Comparison of ENCODE assay signal across 19 cellular contexts in genomic region chr20:34180460-34181108, GRCh38.
DNase-seq lines count a peak whose midpoint lies in the region; ATAC-seq and TF ChIP-seq lines count a peak whose summit lies in the region.
"Had no signal": no experiment of that assay in that cellular context is flagged by ENCODE, and none has a peak within 500 bp of the region (broad histone marks: within the 10 kb centered on the region; RNA-seq: fewer than 3 reads in every experiment).

No MANE protein-coding gene starts in this region.

- H3K36me3 ChIP-seq in Caco-2 (ENCODE audit: control insufficient read depth, insufficient read depth, low read length), result no peaks in the 10 kb centered on the region
- H3K36me3 ChIP-seq in body of pancreas (replicated peaks in 1 of 2; ENCODE audit: insufficient read depth in 1 of 2, low read depth in 2 of 2), result no peaks in the 10 kb centered on the region
- H3K36me3 ChIP-seq in mucosa of descending colon (ENCODE audit: low read depth), result no peaks in the 10 kb centered on the region
- H3K36me3 ChIP-seq: colonic mucosa, transverse colon had no signal

- H3K27me3 ChIP-seq in Caco-2 (replicated peaks; ENCODE audit: control insufficient read depth, insufficient read depth, low read length) (no peaks in the 10 kb centered on the region), body of pancreas (no peaks in the 10 kb centered on the region)
- H3K27me3 ChIP-seq: colonic mucosa had no signal

- H3K27me3 Mint-ChIP-seq in Caco-2 (ENCODE audit: insufficient read depth, unreplicated experiment), result no peaks in the 10 kb centered on the region

- H3K9me3 ChIP-seq in Caco-2 (no peaks in the 10 kb centered on the region), body of pancreas (no peaks in the 10 kb centered on the region), mucosa of descending colon (no peaks in the 10 kb centered on the region)
- H3K9me3 ChIP-seq: colonic mucosa, transverse colon had no signal

- TF ChIP-seq POLR2A in body of pancreas (IDR thresholded peaks at IDR 0.05), result no peak

- H3K4me1 ChIP-seq in Caco-2 (0 out of 2 replicates have a peak, but pooled peaks cover 12% of the 10 kb centered on the region), body of pancreas (no peaks in the 10 kb centered on the region), mucosa of descending colon (ENCODE audit: low read depth) (no peaks in the 10 kb centered on the region)
- H3K4me1 ChIP-seq: colonic mucosa, transverse colon had no signal

- no peak for TF ChIP-seq CTCF in Caco-2 (IDR thresholded peaks at IDR 0.05; ENCODE audit: insufficient read depth in 1 of 2, low read depth in 1 of 2, low read length in 1 of 2, severe bottlenecking in 1 of 2, unreplicated experiment in 1 of 2)
- TF ChIP-seq CTCF in body of pancreas (IDR thresholded peaks at IDR 0.05), result no peak
- TF ChIP-seq CTCF in mucosa of descending colon (IDR thresholded peaks at IDR 0.05), result no peak

- POLR2A ChIA-PET in Caco-2 (lab: Charles Lee), result no interaction called here

- no peak overlapping the region for H3K27ac Mint-ChIP-seq in Caco-2 (ENCODE audit: unreplicated experiment)
- H3K27ac Mint-ChIP-seq: HFFc6; stimulated activated naive B cell treated with anti-CD40 and anti-IgM and Interleukin-4, amounts not matched to agents 10 μg/mL and 1 μg/mL and 100 μg/mL, for 72 hours had no signal

- CTCF ChIA-PET in Caco-2 (lab: Charles Lee), result interaction anchor here (1.7 kb wide), 1 partner anchor 10 kb away, joined by 10 read pairs; no protein-coding TSS in a partner anchor

- no peaks in the 10 kb centered on the region for H3K9me3 Mint-ChIP-seq in Caco-2 (ENCODE audit: unreplicated experiment)
- H3K9me3 Mint-ChIP-seq: HFFc6; stimulated activated naive B cell treated with anti-CD40 and anti-IgM and Interleukin-4, amounts not matched to agents 10 μg/mL and 1 μg/mL and 100 μg/mL, for 72 hours had no signal

- peak; percentile 53 for ATAC-seq in body of pancreas
- ATAC-seq in mucosa of descending colon, result peak; percentile 31
- no peak for ATAC-seq in Right ventricle myocardium superior (ENCODE audit: poor library complexity)
- ATAC-seq in sciatic nerve, result no peak
- no peak for ATAC-seq in GM21515 (IDR thresholded peaks at IDR 0.05; ENCODE audit: unreplicated experiment)
- ATAC-seq: left cardiac atrium; Right ventricle myocardium inferior; stimulated activated naive B cell treated with anti-CD40 and anti-IgM and Interleukin-4, amounts not matched to agents 10 μg/mL and 1 μg/mL and 100 μg/mL, for 72 hours had no signal

- 77 to 78% methylated on average over 13 to 14 of the region's 14 CpGs for WGBS in body of pancreas, 2 donors

- peak; percentile 58 to 64 for DNase-seq in Caco-2
- peak; percentile 69 for DNase-seq in HT-29 (ENCODE audit: low spot score)
- DNase-seq in body of pancreas, result peak in 3 of 4 donors; percentile 18 to 21 (median 19)
- DNase-seq in mucosa of descending colon, result peak in 1 of 3 donors; percentile 32
- no peak for DNase-seq in activated CD4-positive, alpha-beta T cell treated with anti-CD3 and anti-CD28 coated beads for 48 hours
- DNase-seq in Right ventricle myocardium superior, result no peak
- DNase-seq in sciatic nerve (ENCODE audit: low spot score), result no peak
- DNase-seq: activated CD4-positive, alpha-beta T cell treated with anti-CD3 and anti-CD28 coated beads, Interleukin-2, amount 50 U/mL, for 48 hours; activated naive CD4-positive, alpha-beta T cell treated with anti-CD3 and anti-CD28 coated beads, Interleukin-2, amount 50 U/mL, for 16 hours; activated T-cell treated with anti-CD3 and anti-CD28 coated beads, Interleukin-2, amount 50 U/mL, for 1 hour; colonic mucosa; HFFc6; left cardiac atrium; NCI-H1694; retina; stimulated activated naive B cell treated with anti-CD40 and anti-IgM and Interleukin-4, amounts not matched to agents 10 μg/mL and 1 μg/mL and 100 μg/mL, for 72 hours; transverse colon had no signal

- no peaks in the 10 kb centered on the region for H3K36me3 Mint-ChIP-seq in Caco-2 (ENCODE audit: insufficient read depth, unreplicated experiment)
- H3K36me3 Mint-ChIP-seq: stimulated activated naive B cell treated with anti-CD40 and anti-IgM and Interleukin-4, amounts not matched to agents 10 μg/mL and 1 μg/mL and 100 μg/mL, for 72 hours had no signal

- peak overlapping the region; percentile 17 to 60 (median 22) for H3K27ac ChIP-seq in body of pancreas
- H3K27ac ChIP-seq: colonic mucosa, transverse colon had no signal

- intact Hi-C loops in Caco-2 (cut with micrococcal nuclease; ENCODE audit: unreplicated experiment) (no loop called here), body of pancreas (cut with DNase I) (no loop called here), mucosa of descending colon (cut with DNase I, micrococcal nuclease) (no loop called here), Right ventricle myocardium superior (cut with DNase I) (no loop called here), sciatic nerve (cut with DNase I) (no loop called here)

- peaks cover 24% of the 10 kb centered on the region for H3K4me1 Mint-ChIP-seq in Caco-2 (ENCODE audit: low read depth, unreplicated experiment)

- BruUV-seq in Caco-2 (replicated peaks; lab: Mats Ljungman, UMichigan), result no TSS peak

- H3K4me3 Mint-ChIP-seq in Caco-2 (ENCODE audit: unreplicated experiment), result no peak overlapping the region
- H3K4me3 Mint-ChIP-seq: HFFc6; stimulated activated naive B cell treated with anti-CD40 and anti-IgM and Interleukin-4, amounts not matched to agents 10 μg/mL and 1 μg/mL and 100 μg/mL, for 72 hours had no signal

- no peak overlapping the region for H3K4me3 ChIP-seq in Caco-2 (ENCODE audit: low read depth, low read length)
- H3K4me3 ChIP-seq in body of pancreas, result no peak overlapping the region
- H3K4me3 ChIP-seq in mucosa of descending colon, result no peak overlapping the region
- H3K4me3 ChIP-seq: colonic mucosa, transverse colon had no signal

Comparison
In these comparisons a context has a peak if more than half of its experiments do, and no peak if none do; other contexts are left out.
1. DNase-seq: peak in Caco-2 (2 of 2), HT-29 (single experiment) and body of pancreas (3 of 4); none in activated CD4-positive, alpha-beta T cell treated with anti-CD3 and anti-CD28 coated beads for 48 hours (single experiment), Right ventricle myocardium superior (single experiment) and sciatic nerve (single experiment).
2. ATAC-seq: peak in body of pancreas (single experiment) and mucosa of descending colon (single experiment); none in Right ventricle myocardium superior (single experiment), sciatic nerve (single experiment) and GM21515 (single experiment).